12 cellular contexts compared by ENCODE assay signal in genomic region chr5:1005904-1006655, GRCh38. TPM values are rescaled to one million over a fixed set of nuclear protein-coding genes. Genes with fewer than 3 reads are reported as not detected.
A peak's percentile ranks its signal among the peaks of the same experiment; 100 is the strongest.
DNase-seq lines count a peak whose midpoint lies in the region; ATAC-seq and TF ChIP-seq lines count a peak whose summit lies in the region.
"Had no signal": no experiment of that assay in that cellular context is flagged by ENCODE, and none has a peak within 500 bp of the region (broad histone marks: within the 10 kb centered on the region; RNA-seq: fewer than 3 reads in every experiment).

No MANE protein-coding gene starts in this region.

- no peaks in the 10 kb centered on the region for H3K36me3 Mint-ChIP-seq in CD8-positive, alpha-beta T cell
- no peaks in the 10 kb centered on the region for H3K36me3 Mint-ChIP-seq in glutamatergic neuron (ENCODE audit: unreplicated experiment)

- no peak overlapping the region for H3K27ac ChIP-seq in CD8-positive, alpha-beta T cell (ENCODE audit: low read depth, low read length)
- peak overlapping the region; percentile 22; the same call in 1 of the 2 replicates for H3K27ac ChIP-seq in MM.1S (ENCODE audit: low read length)
- no peak overlapping the region for H3K27ac ChIP-seq in tibial nerve

- no peak for TF ChIP-seq CTCF in CD8-positive, alpha-beta T cell (IDR thresholded peaks at IDR 0.05)
- TF ChIP-seq CTCF in MM.1S (IDR thresholded peaks at IDR 0.05; ENCODE audit: low read length) (no peak), glutamatergic neuron (IDR thresholded peaks at IDR 0.05; ENCODE audit: partially characterized antibody, unreplicated experiment) (no peak), omental fat pad (IDR thresholded peaks at IDR 0.05) (no peak), tibial nerve (IDR thresholded peaks at IDR 0.05) (no peak)

- no peak for TF ChIP-seq EP300 in tibial nerve (IDR thresholded peaks at IDR 0.05)

- H3K9me2 ChIP-seq in MM.1S (replicated peaks; ENCODE audit: insufficient read depth, low read length): no peaks in the 10 kb centered on the region

- no peaks in the 10 kb centered on the region for H3K9me3 ChIP-seq in CD8-positive, alpha-beta T cell (ENCODE audit: low read length)
- no peaks in the 10 kb centered on the region for H3K9me3 ChIP-seq in MM.1S (replicated peaks; ENCODE audit: insufficient read depth, low read length)
- H3K9me3 ChIP-seq in tibial nerve: no peaks in the 10 kb centered on the region

- H3K9me3 Mint-ChIP-seq in CD8-positive, alpha-beta T cell: no peaks in the 10 kb centered on the region
- peaks cover 19% of the 10 kb centered on the region for H3K9me3 Mint-ChIP-seq in glutamatergic neuron (ENCODE audit: unreplicated experiment)

- H2AFZ ChIP-seq in MM.1S (ENCODE audit: low read length): no peak overlapping the region

- H3K36me3 ChIP-seq in CD8-positive, alpha-beta T cell (ENCODE audit: insufficient read depth, low read length): no peaks in the 10 kb centered on the region
- H3K36me3 ChIP-seq in MM.1S (replicated peaks; ENCODE audit: insufficient read depth, low read length) (no peaks in the 10 kb centered on the region), tibial nerve (no peaks in the 10 kb centered on the region)

- H3K4me2 ChIP-seq in MM.1S (ENCODE audit: low read depth, low read length): 0 out of 2 replicates have a peak overlapping the region, but pooled peaks have one; percentile 5

- H3K4me3 ChIP-seq in CD8-positive, alpha-beta T cell (ENCODE audit: low read depth, low read length): no peak overlapping the region
- no peak overlapping the region for H3K4me3 ChIP-seq in MM.1S (ENCODE audit: low read length)
- H3K4me3 ChIP-seq in tibial nerve: no peak overlapping the region

- peaks cover 34% of the 10 kb centered on the region for H3K4me1 ChIP-seq in CD8-positive, alpha-beta T cell (ENCODE audit: insufficient read depth, low read length)
- H3K4me1 ChIP-seq in MM.1S (ENCODE audit: low read length): peaks cover 66% of the 10 kb centered on the region
- peaks cover 0 to 51% (median 20%) of the 10 kb centered on the region in 4 donors for H3K4me1 ChIP-seq in tibial nerve

- ATAC-seq in CD8-positive, alpha-beta T cell: no peak
- ATAC-seq in omental fat pad (ENCODE audit: low FRiP score): no peak
- ATAC-seq in GM21515 (IDR thresholded peaks at IDR 0.05; ENCODE audit: unreplicated experiment): no peak

- H3K79me2 ChIP-seq in MM.1S (ENCODE audit: low read length): peaks cover 20% of the 10 kb centered on the region

- no peaks in the 10 kb centered on the region for H4K20me1 ChIP-seq in MM.1S (ENCODE audit: insufficient read depth, low read length)

- peak in 1 of 7 experiments; percentile 1 for DNase-seq in CD8-positive, alpha-beta T cell
- DNase-seq in MM.1S (no peak), glutamatergic neuron (peak; percentile 13), omental fat pad (ENCODE audit: low spot score) (peak; percentile 11), tibial nerve (ENCODE audit: low spot score in 2 of 2) (no peak), HUDEP-2 (lab: John Stamatoyannopoulos, UW; ENCODE audit: unreplicated experiment in 76 of 76) (no peak), NCI-H1436 treated with DMSO at 0.1 percent for 48 hours (lab: John Stamatoyannopoulos, UW) (no peak)
- DNase-seq: DMS79, NCI-H1694 treated with DMSO at 0.1 percent for 48 hours, substantia nigra had no signal

- POLR2A ChIA-PET in CD8-positive, alpha-beta T cell (lab: Charles Lee): no interaction called here

- intact Hi-C loops in CD8-positive, alpha-beta T cell (cut with DNase I, micrococcal nuclease): loop anchor here in 1 of 2 experiments (5.0 kb wide), 1 partner anchor 84 kb away; no protein-coding TSS in a partner anchor

- no peak for TF ChIP-seq POLR2A in tibial nerve (IDR thresholded peaks at IDR 0.05)

- peaks cover 23% of the 10 kb centered on the region for H3K4me1 Mint-ChIP-seq in CD8-positive, alpha-beta T cell (ENCODE audit: low read depth)
- H3K4me1 Mint-ChIP-seq in glutamatergic neuron (ENCODE audit: low read depth, unreplicated experiment): peaks cover 22% of the 10 kb centered on the region

- peak overlapping the region; percentile 73 for H3K4me3 Mint-ChIP-seq in CD8-positive, alpha-beta T cell
- peak overlapping the region; percentile 60 for H3K4me3 Mint-ChIP-seq in glutamatergic neuron (ENCODE audit: unreplicated experiment)

- WGBS in tibial nerve, 2 donors: 95 to 98% methylated on average over 7 to 9 of the region's 13 CpGs

- H3K9ac ChIP-seq in MM.1S (ENCODE audit: low read length): no peak overlapping the region

- peaks cover 17% of the 10 kb centered on the region for H3K27me3 ChIP-seq in CD8-positive, alpha-beta T cell (ENCODE audit: insufficient read depth, low read length)
- H3K27me3 ChIP-seq in MM.1S (replicated peaks; ENCODE audit: insufficient read depth, low read length): peaks cover 14% of the 10 kb centered on the region; the same call in 1 of the 2 replicates
- H3K27me3 ChIP-seq in tibial nerve: peaks cover 2 to 27% of the 10 kb centered on the region in 2 donors

- H3K27me3 Mint-ChIP-seq in CD8-positive, alpha-beta T cell (ENCODE audit: low read depth): peaks cover 29% of the 10 kb centered on the region
- peaks cover 11% of the 10 kb centered on the region for H3K27me3 Mint-ChIP-seq in glutamatergic neuron (ENCODE audit: unreplicated experiment)

- H3K27ac Mint-ChIP-seq in CD8-positive, alpha-beta T cell: no peak overlapping the region
- no peak overlapping the region for H3K27ac Mint-ChIP-seq in glutamatergic neuron (ENCODE audit: unreplicated experiment)

- CTCF ChIA-PET in CD8-positive, alpha-beta T cell (lab: Charles Lee): interaction anchor here (0.9 to 3.6 kb wide), 6 partner anchors 16 to 162 kb away, joined by 3 to 18 read pairs (median 4); no protein-coding TSS in a partner anchor

- H3F3A ChIP-seq in MM.1S (ENCODE audit: insufficient read depth, low read length): peaks cover 4% of the 10 kb centered on the region

RNA-seq across cellular contexts. Expression of gene NKD2, which starts 2.5 kb away (rescaled TPM):
- under 1 TPM in 1 of 2 experiments, not detected in 1; 0.33 TPM for total RNA-seq in CD8-positive, alpha-beta T cell
- 41.7 TPM for total RNA-seq in glutamatergic neuron (ENCODE audit: unreplicated experiment)
- 1 to 10 TPM; 1.1 to 7.1 (median 1.8) TPM for total RNA-seq in omental fat pad
- total RNA-seq in tibial nerve: 1 to 10 TPM in 1 of 4 donors, under 1 TPM in 1, not detected in 2; 0.60 to 4.7 TPM
- total RNA-seq: myocyte had no signal

Comparison
In these comparisons a context has a peak if more than half of its experiments do, and no peak if none do; other contexts are left out.
1. DNase-seq: peak in glutamatergic neuron (single experiment) and omental fat pad (single experiment); none in MM.1S (single experiment), tibial nerve (0 of 2), HUDEP-2 (0 of 76) and NCI-H1436 treated with DMSO at 0.1 percent for 48 hours (single experiment).